8 cellular contexts compared by ENCODE assay signal in genomic region chr17:42997984-42998938, GRCh38. TPM values are rescaled to one million over a fixed set of nuclear protein-coding genes. Genes with fewer than 3 reads are reported as not detected.
A peak's percentile ranks its signal among the peaks of the same experiment; 100 is the strongest.
DNase-seq lines count a peak whose midpoint lies in the region; ATAC-seq and TF ChIP-seq lines count a peak whose summit lies in the region.

Gene RPL27, plus strand, starts transcription at chr17:42998419. Its CDS starts 332 bp downstream, at chr17:42998751.

- peaks cover 38% of the 10 kb centered on the region for H3K4me1 ChIP-seq in adipocyte (ENCODE audit: control insufficient read depth, insufficient read depth, low read length)
- peaks cover 24 to 41% (median 31%) of the 10 kb centered on the region in 4 donors for H3K4me1 ChIP-seq in upper lobe of left lung

- H3K9me3 ChIP-seq in adipocyte (ENCODE audit: control insufficient read depth, low read length): no peaks in the 10 kb centered on the region
- no peaks in the 10 kb centered on the region for H3K9me3 ChIP-seq in upper lobe of left lung

- intact Hi-C loops in cardiac septum (cut with DNase I): loop anchor here (2.0 to 10.0 kb wide), 5 partner anchors 17 to 843 kb away; partner anchors contain the start of genes AARSD1, NBR1, PSME3 and PTGES3L

- DNase-seq in NCI-H1417 (lab: John Stamatoyannopoulos, UW) (peak; percentile 98 to 100 (median 99)), SW480 (ENCODE audit: low spot score) (peak; percentile 100), adipocyte (ENCODE audit: low read depth) (peak; percentile 100), cardiac septum (ENCODE audit: low spot score) (peak; percentile 98), pons (ENCODE audit: low spot score) (peak; percentile 100), upper lobe of left lung (peak; percentile 91 to 99)

- peak in 2 of 4 donors; percentile 7 to 79 for TF ChIP-seq EP300 in upper lobe of left lung (IDR thresholded peaks at IDR 0.05)

- peak; percentile 85 for TF ChIP-seq CTCF in GM12872 (IDR thresholded peaks at IDR 0.05; ENCODE audit: insufficient read depth, low read depth, low read length)
- TF ChIP-seq CTCF in upper lobe of left lung (IDR thresholded peaks at IDR 0.05): peak; percentile 93 to 95 (median 95)

- ATAC-seq in HG02759 (IDR thresholded peaks at IDR 0.05; ENCODE audit: unreplicated experiment) (peak; percentile 95), upper lobe of left lung (ENCODE audit: low FRiP score in 2 of 2) (peak; percentile 98)

- H3K4me3 ChIP-seq in adipocyte (ENCODE audit: low read length) (peak within 1 kb of the TSS; percentile 98), upper lobe of left lung (peak within 1 kb of the TSS; percentile 57 to 92 (median 74))

- peak within 1 kb of the TSS; percentile 99 for H3K9ac ChIP-seq in adipocyte (ENCODE audit: low read length)

- peak within 1 kb of the TSS; percentile 92 to 96 (median 94) for H3K27ac ChIP-seq in upper lobe of left lung

- TF ChIP-seq POLR2A in upper lobe of left lung (IDR thresholded peaks at IDR 0.05): peak; percentile 67 to 90 (median 80)

- H3K36me3 ChIP-seq in adipocyte (ENCODE audit: control insufficient read depth, insufficient read depth, low read length, severe bottlenecking): peaks cover 49% of the 10 kb centered on the region
- H3K36me3 ChIP-seq in upper lobe of left lung: peaks cover 21 to 49% (median 38%) of the 10 kb centered on the region in 4 donors

- no peaks in the 10 kb centered on the region for H3K27me3 ChIP-seq in adipocyte (replicated peaks; ENCODE audit: control insufficient read depth, insufficient read depth, low read length)
- H3K27me3 ChIP-seq in upper lobe of left lung: no peaks in the 10 kb centered on the region

- WGBS in upper lobe of left lung, 2 donors: 0% methylated on average over 22 to 48 of the region's 49 CpGs

RNA-seq across cellular contexts. Expression of gene RPL27, which starts in this region (rescaled TPM):
- total RNA-seq in cardiac septum (536 TPM), upper lobe of left lung (1,000 to 10,000 TPM in 2 of 6 donors, 100 to 1,000 TPM in 4; 534 to 1,192 (median 783) TPM)

Comparison
In these comparisons a context has a peak if more than half of its experiments do, and no peak if none do; other contexts are left out.
1. Peak in every context shown above with its lines: DNase-seq, ATAC-seq, H3K4me3 ChIP-seq and H3K27ac ChIP-seq.